In genomic region chr20:62366370-62367135, GRCh38 we compare ENCODE assay signal across 8 cellular contexts.
DNase-seq lines count a peak whose midpoint lies in the region; ATAC-seq lines count a peak whose summit lies in the region.

No MANE protein-coding gene starts in this region.

- H3K4me3 ChIP-seq in GM08714 (ENCODE audit: low read length) (peak overlapping the region; percentile 52; the same call in 1 of the 2 replicates), muscle layer of colon (ENCODE audit: low read depth in 1 of 2, low read length in 2 of 2) (peak overlapping the region; percentile 73 to 92)
- peak overlapping the region; percentile 53 for H3K4me3 ChIP-seq in effector memory CD4-positive, alpha-beta T cell (ENCODE audit: insufficient read depth, low read depth, low read length, poor library complexity, severe bottlenecking)

- peaks cover 16% of the 10 kb centered on the region for H3K4me1 ChIP-seq in effector memory CD4-positive, alpha-beta T cell (ENCODE audit: control insufficient read depth, insufficient read depth, low read length, poor library complexity, severe bottlenecking)
- peaks cover 69% of the 10 kb centered on the region for H3K4me1 ChIP-seq in muscle layer of colon (ENCODE audit: insufficient read depth, low read length)

- H3K9ac ChIP-seq in muscle layer of colon (ENCODE audit: low read length), result peak overlapping the region; percentile 84

- DNase-seq in NCI-H2171 (lab: John Stamatoyannopoulos, UW) (peak; percentile 25), HPDE6-E6E7 (ENCODE audit: extremely low spot score) (no peak), DMS153 treated with DMSO at 0.1 percent for 48 hours (lab: John Stamatoyannopoulos, UW; ENCODE audit: unreplicated experiment) (no peak)
- DNase-seq in effector memory CD4-positive, alpha-beta T cell, result no peak

- no peaks in the 10 kb centered on the region for H3K36me3 ChIP-seq in effector memory CD4-positive, alpha-beta T cell (ENCODE audit: control insufficient read depth, insufficient read depth, low read length)
- no peaks in the 10 kb centered on the region for H3K36me3 ChIP-seq in muscle layer of colon (ENCODE audit: insufficient read depth, low read length)

- peaks cover 43% of the 10 kb centered on the region for H3K27me3 ChIP-seq in effector memory CD4-positive, alpha-beta T cell (replicated peaks; ENCODE audit: control insufficient read depth, insufficient read depth, low read length, poor library complexity, severe bottlenecking)
- H3K27me3 ChIP-seq in muscle layer of colon (ENCODE audit: control insufficient read depth in 1 of 2, insufficient read depth in 2 of 2, low read length in 2 of 2), result peaks cover 0 to 8% of the 10 kb centered on the region in 2 donors

- no peak overlapping the region for H3K27ac ChIP-seq in effector memory CD4-positive, alpha-beta T cell (ENCODE audit: insufficient read depth, low read length, poor library complexity, severe bottlenecking)
- peak overlapping the region; percentile 96 for H3K27ac ChIP-seq in muscle layer of colon (ENCODE audit: low read depth, low read length)

- ATAC-seq in GM19035 (IDR thresholded peaks at IDR 0.05; ENCODE audit: unreplicated experiment) (no peak), GM21390 (IDR thresholded peaks at IDR 0.05; ENCODE audit: unreplicated experiment) (no peak)

- H3K9me3 ChIP-seq in effector memory CD4-positive, alpha-beta T cell (ENCODE audit: control insufficient read depth, low read length), result no peaks in the 10 kb centered on the region
- no peaks in the 10 kb centered on the region for H3K9me3 ChIP-seq in muscle layer of colon (ENCODE audit: low read length)
